Comparison of ENCODE assay signal across 1 cellular context in genomic region chr1:20727746-20728316, GRCh38.
TF ChIP-seq lines count a peak whose summit lies in the region.

No MANE protein-coding gene starts in this region.

TF ChIP-seq in HCT116, 20 proteins besides CTCF, POLR2A, EP300 and RAD21:
- no peak for TF ChIP-seq REST (IDR thresholded peaks at IDR 0.05; ENCODE audit: low read depth)
